In genomic region chr1:162880617-162881016, GRCh38 we compare ENCODE assay signal across 3 cellular contexts. TPM values are rescaled to one million over a fixed set of nuclear protein-coding genes. Genes with fewer than 3 reads are reported as not detected.
"Had no signal": no experiment of that assay in that cellular context is flagged by ENCODE, and none has a peak within 500 bp of the region (broad histone marks: within the 10 kb centered on the region; RNA-seq: fewer than 3 reads in every experiment).

No MANE protein-coding gene starts in this region.

RNA-seq across cellular contexts. Expression of gene CCDC190, which starts 19.6 kb away (rescaled TPM):
- polyA plus RNA-seq: GM23248, GM23338, H1 had no signal
